Comparison of ENCODE assay signal across 15 cellular contexts in the genomic region with DNA sequence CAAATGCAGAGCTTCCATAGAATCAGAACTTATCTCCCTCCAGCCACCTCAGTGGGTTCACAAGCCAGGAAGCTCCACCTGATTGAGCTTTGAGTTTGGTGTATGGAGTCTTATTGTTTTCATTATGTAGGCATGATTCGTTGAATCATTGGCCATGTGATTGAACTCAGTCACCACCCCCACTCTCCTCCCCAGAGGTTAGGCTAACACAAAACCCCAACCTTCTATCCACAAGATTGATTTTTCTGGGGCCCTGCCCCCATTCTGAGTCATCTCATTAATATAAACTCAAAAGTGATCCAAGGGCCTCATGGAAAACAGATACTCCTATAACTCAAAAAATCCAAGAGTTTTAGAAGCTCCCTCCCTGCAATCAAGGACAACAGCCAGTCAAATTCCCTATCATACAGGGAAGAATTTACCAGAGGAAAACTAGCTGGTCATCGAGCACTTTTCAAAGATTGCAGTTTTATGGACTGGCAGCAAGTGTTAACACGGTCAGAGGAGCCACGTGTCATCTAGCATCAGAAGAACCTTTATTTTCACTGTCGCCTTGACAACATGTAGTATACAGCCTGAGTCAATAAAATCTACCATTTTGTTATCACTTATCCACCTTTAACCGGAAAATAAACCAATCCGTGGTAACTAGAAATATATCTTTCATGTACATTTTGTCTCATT. TPM values are rescaled to one million over a fixed set of nuclear protein-coding genes. Genes with fewer than 3 reads are reported as not detected.
A peak's percentile ranks its signal among the peaks of the same experiment; 100 is the strongest.
DNase-seq lines count a peak whose midpoint lies in the region; ATAC-seq and TF ChIP-seq lines count a peak whose summit lies in the region.
"Had no signal": no experiment of that assay in that cellular context is flagged by ENCODE, and none has a peak within 500 bp of the region (broad histone marks: within the 10 kb centered on the region; RNA-seq: fewer than 3 reads in every experiment).

No MANE protein-coding gene starts in this region.

- no peaks in the 10 kb centered on the region for H3K79me1 ChIP-seq in mesendoderm (ENCODE audit: low read length)

- H3K27me3 ChIP-seq in mesendoderm (ENCODE audit: insufficient read depth, low read length, poor library complexity), result no peaks in the 10 kb centered on the region
- H3K27me3 ChIP-seq: right lobe of liver had no signal

- H3K4ac ChIP-seq in mesendoderm (ENCODE audit: low read depth, low read length), result no peak overlapping the region

- DNase-seq in AG09319 (ENCODE audit: extremely low read depth, low read depth) (peak; percentile 8), HT-29 (ENCODE audit: low spot score) (peak; percentile 86), epithelial cell of proximal tubule (ENCODE audit: low read depth) (peak; percentile 91), mesendoderm (peak; percentile 7), UCSD-AML1 (lab: John Stamatoyannopoulos, UW; ENCODE audit: unreplicated experiment) (no peak), NCI-H146 treated with DMSO at 0.1 percent for 48 hours (lab: John Stamatoyannopoulos, UW; ENCODE audit: unreplicated experiment) (no peak), NCI-H2227 treated with DMSO at 0.1 percent for 48 hours (lab: John Stamatoyannopoulos, UW) (no peak)
- DNase-seq: activated CD4-positive, alpha-beta memory T cell treated with anti-CD3 and anti-CD28 coated beads, Interleukin-2, amount 10 ng/mL, durations not matched to agents 7 days and 5 days; NCI-H2081; NCI-H748 treated with DMSO at 0.1 percent for 48 hours; right lobe of liver; SK-N-SH; stimulated activated CD4-positive, alpha-beta T cell treated with anti-CD3 and anti-CD28 coated beads, Interleukin-2, amount 100 ng/mL, for 24 hours had no signal

- H2BK5ac ChIP-seq in mesendoderm (ENCODE audit: low read length), result no peak overlapping the region

- ATAC-seq in GM21717 (IDR thresholded peaks at IDR 0.05; ENCODE audit: unreplicated experiment), result no peak
- ATAC-seq: HepG2 had no signal

- H4K5ac ChIP-seq in mesendoderm (ENCODE audit: low read length), result no peak overlapping the region

- H4K8ac ChIP-seq in mesendoderm (ENCODE audit: low read depth, low read length), result no peak overlapping the region

- no peak overlapping the region for H2BK15ac ChIP-seq in mesendoderm (replicated peaks; ENCODE audit: low read depth)

- H3K23ac ChIP-seq in mesendoderm (ENCODE audit: low read length), result no peak overlapping the region

- no peak overlapping the region for H3K18ac ChIP-seq in mesendoderm (ENCODE audit: low read length)

- H3K4me3 ChIP-seq in epithelial cell of proximal tubule (ENCODE audit: low read depth, low read length) (no peak overlapping the region), mesendoderm (ENCODE audit: low read length) (no peak overlapping the region)
- H3K4me3 ChIP-seq: right lobe of liver had no signal

- no CpG with 5 or more reads among the region's 7 CpGs for WGBS in mesendoderm (ENCODE audit: extremely low coverage, insufficient coverage, low lambda C conversion rate)

- H3K9ac ChIP-seq in mesendoderm (ENCODE audit: low read length), result no peak overlapping the region
- H3K9ac ChIP-seq: SK-N-SH had no signal

- H3K4me1 ChIP-seq in mesendoderm (ENCODE audit: control insufficient read depth, low read depth, low read length), result no peaks in the 10 kb centered on the region
- H3K4me1 ChIP-seq: right lobe of liver had no signal

- no peak overlapping the region for H3K27ac ChIP-seq in mesendoderm (ENCODE audit: low read depth, low read length)
- H3K27ac ChIP-seq: right lobe of liver had no signal

- no peak overlapping the region for H3K56ac ChIP-seq in mesendoderm (ENCODE audit: low read length)

- H3K79me2 ChIP-seq in mesendoderm (ENCODE audit: control insufficient read depth, insufficient read depth, low read length), result no peaks in the 10 kb centered on the region

- H3K4me2 ChIP-seq in mesendoderm (ENCODE audit: low read length), result no peak overlapping the region
- H3K4me2 ChIP-seq: SK-N-SH had no signal

- H2BK120ac ChIP-seq in mesendoderm (ENCODE audit: low read depth, low read length), result no peak overlapping the region

- no peaks in the 10 kb centered on the region for H3K36me3 ChIP-seq in mesendoderm (ENCODE audit: control insufficient read depth, insufficient read depth, low read length)
- H3K36me3 ChIP-seq: right lobe of liver had no signal

- TF ChIP-seq CTCF in AG09319 (IDR thresholded peaks at IDR 0.05; ENCODE audit: low read depth, low read length) (no peak), epithelial cell of proximal tubule (conservative IDR thresholded peaks at IDR 0.05; ENCODE audit: low read depth, low read length) (no peak)

- H2AK5ac ChIP-seq in mesendoderm (ENCODE audit: low read length), result no peak overlapping the region

RNA-seq across cellular contexts. Expression of a gene that starts 35.9 kb away (rescaled TPM):
- total RNA-seq in HT-29 (2014; rRNA removed; shearing (Covaris generic)), result not detected in 2 replicates
- total RNA-seq in epithelial cell of proximal tubule, result 2.7 and 5.9 TPM in 2 replicates
- 0.62 TPM for polyA plus RNA-seq in mesendoderm (2013, experiment 1 of 2)
- polyA plus RNA-seq in mesendoderm (2013, experiment 2 of 2), result 0.73 TPM
- total RNA-seq: HepG2 had no signal
- polyA plus RNA-seq: HepG2 had no signal

RNA-seq across cellular contexts. Expression of a gene that starts 56.3 kb away (rescaled TPM):
- total RNA-seq in HT-29 (2014; rRNA removed; shearing (Covaris generic)), result 0.21 and 0.61 TPM in 2 replicates
- total RNA-seq in epithelial cell of proximal tubule, result 0.72 and 3.7 TPM in 2 replicates
- polyA plus RNA-seq in mesendoderm (2013, experiment 1 of 2), result 0.01 TPM
- not detected for polyA plus RNA-seq in mesendoderm (2013, experiment 2 of 2)
- total RNA-seq: activated CD4-positive, alpha-beta memory T cell treated with anti-CD3 and anti-CD28 coated beads, Interleukin-2, amount 10 ng/mL, durations not matched to agents 7 days and 5 days; HepG2 had no signal
- polyA plus RNA-seq: HepG2 had no signal

Comparison
In these comparisons a context has a peak if more than half of its experiments do, and no peak if none do; other contexts are left out.
1. DNase-seq: peak in AG09319 (single experiment), HT-29 (single experiment), epithelial cell of proximal tubule (single experiment) and mesendoderm (single experiment); none in UCSD-AML1 (single experiment), NCI-H146 treated with DMSO at 0.1 percent for 48 hours (single experiment) and NCI-H2227 treated with DMSO at 0.1 percent for 48 hours (single experiment).